Comparison of ENCODE assay signal across 6 cellular contexts in genomic region chr7:102404862-102405188, GRCh38. TPM values are rescaled to one million over a fixed set of nuclear protein-coding genes. Genes with fewer than 3 reads are reported as not detected.
"Had no signal": no experiment of that assay in that cellular context is flagged by ENCODE, and none has a peak within 500 bp of the region (broad histone marks: within the 10 kb centered on the region; RNA-seq: fewer than 3 reads in every experiment).

No MANE protein-coding gene starts in this region.

RNA-seq across cellular contexts. Expression of gene SPDYE6, which starts 48.6 kb away (rescaled TPM):
- total RNA-seq: activated naive CD8-positive, alpha-beta T cell treated with anti-CD3 and anti-CD28 coated beads for 36 hours; activated T-cell treated with anti-CD3 and anti-CD28 coated beads, Interleukin-2, amount 50 U/mL, for 72 hours; activated T-helper 2 cell treated with anti-CD3 and anti-CD28 coated beads, Interferon-gamma antibody, Interleukin-2, Interleukin-4, amounts not matched to agents 10 μg/mL and 5 μg/mL and 100 μg/mL, durations not matched to agents 14 hours and 24 hours and 36 hours; cardiac muscle cell; NCI-H460; T-cell had no signal
